ENCODE assay signal across 8 cellular contexts in genomic region chr7:127650842-127651555, GRCh38. TPM values are rescaled to one million over a fixed set of nuclear protein-coding genes. Genes with fewer than 3 reads are reported as not detected.
DNase-seq lines count a peak whose midpoint lies in the region; ATAC-seq and TF ChIP-seq lines count a peak whose summit lies in the region.

No MANE protein-coding gene starts in this region.

- CTCF ChIA-PET in Panc1 (lab: Charles Lee) = no interaction called here

- H3K79me1 ChIP-seq in mesenchymal stem cell (replicated peaks; ENCODE audit: low read length, poor library complexity, severe bottlenecking) = no peaks in the 10 kb centered on the region

- peak; percentile 15 for DNase-seq in stimulated activated CD4-positive, alpha-beta T cell treated with anti-CD3 and anti-CD28 coated beads, Interleukin-15, amount 100 ng/mL, for 24 hours
- no peak for DNase-seq in stimulated activated CD4-positive, alpha-beta T cell treated with anti-CD3 and anti-CD28 coated beads, Interleukin-1b, Interleukin-23, amount 100 ng/mL, for 48 hours
- DNase-seq in Panc1 (ENCODE audit: low read depth, low spot score) (no peak), coronary artery (ENCODE audit: low spot score) (no peak), mesenchymal stem cell (peak; percentile 70), aorta (no peak), KBM-7 (no peak)

- H3K9ac ChIP-seq in mesenchymal stem cell (ENCODE audit: low read length) = peak overlapping the region; percentile 94

- peak overlapping the region in 1 of 2 experiments; percentile 44 for H3K14ac ChIP-seq in mesenchymal stem cell (ENCODE audit: low read length in 2 of 2)

- H2BK12ac ChIP-seq in mesenchymal stem cell (ENCODE audit: low read length in 2 of 2) = peak overlapping the region in 1 of 2 experiments; percentile 8

- peak overlapping the region; percentile 52 for H3K4me2 ChIP-seq in mesenchymal stem cell (ENCODE audit: low read length, poor library complexity, severe bottlenecking)

- H4K91ac ChIP-seq in mesenchymal stem cell (ENCODE audit: low read length) = peak overlapping the region; percentile 91

- no peak overlapping the region for H3K23ac ChIP-seq in mesenchymal stem cell (ENCODE audit: low read length in 2 of 2)

- H3K27ac ChIP-seq in Panc1 (ENCODE audit: low read length) (peak overlapping the region; percentile 96), coronary artery (peak overlapping the region; percentile 96), mesenchymal stem cell (ENCODE audit: low read length, poor library complexity, severe bottlenecking) (peak overlapping the region; percentile 63), aorta (ENCODE audit: low read depth in 1 of 2, low read length in 2 of 2) (peak overlapping the region; percentile 43 to 93)

- POLR2A ChIA-PET in Panc1 (lab: Charles Lee) = interaction anchor here (0.6 to 1.2 kb wide), 2 partner anchors 11 to 575 kb away, joined by 3 read pairs; no protein-coding TSS in a partner anchor

- H2BK5ac ChIP-seq in mesenchymal stem cell (ENCODE audit: low read depth, low read length, poor library complexity, severe bottlenecking) = no peak overlapping the region

- 49% methylated on average over 29 of the region's 29 CpGs for WGBS in mesenchymal stem cell
- WGBS in aorta, 2 donors = 49 to 55% methylated on average over 29 of the region's 29 CpGs

- H2BK15ac ChIP-seq in mesenchymal stem cell (ENCODE audit: low read depth, poor library complexity, severe bottlenecking) = no peak overlapping the region

- peak overlapping the region; percentile 83 to 100 for H3K4me3 ChIP-seq in Panc1 (ENCODE audit: low read depth in 2 of 2, low read length in 2 of 2)
- peak overlapping the region; percentile 89 for H3K4me3 ChIP-seq in coronary artery
- peak overlapping the region; percentile 55 to 88 for H3K4me3 ChIP-seq in mesenchymal stem cell (ENCODE audit: insufficient read depth in 1 of 2, low read depth in 1 of 2, low read length in 2 of 2)
- peak overlapping the region; percentile 45 to 72 for H3K4me3 ChIP-seq in aorta (ENCODE audit: low read length in 2 of 2)

- H3K36me3 ChIP-seq in Panc1 (ENCODE audit: control insufficient read depth, insufficient read depth, low read length) (peaks cover 8% of the 10 kb centered on the region; the same call in 1 of the 2 replicates), mesenchymal stem cell (ENCODE audit: control insufficient read depth in 1 of 2, insufficient read depth in 2 of 2, low read depth in 1 of 2, low read length in 2 of 2) (no peaks in the 10 kb centered on the region), aorta (ENCODE audit: control insufficient read depth in 1 of 2, insufficient read depth in 2 of 2, low read length in 1 of 2) (no peaks in the 10 kb centered on the region)

- peak overlapping the region; percentile 90 for H4K8ac ChIP-seq in mesenchymal stem cell (ENCODE audit: low read length)

- H3K4ac ChIP-seq in mesenchymal stem cell (ENCODE audit: low read depth in 1 of 2, low read length in 2 of 2) = peak overlapping the region; percentile 24 to 97

- peak overlapping the region; percentile 93 for H2AK5ac ChIP-seq in mesenchymal stem cell (ENCODE audit: low read length, severe bottlenecking)

- H3K27me3 ChIP-seq in Panc1 (ENCODE audit: control insufficient read depth, insufficient read depth, low read length) (no peaks in the 10 kb centered on the region), mesenchymal stem cell (ENCODE audit: control insufficient read depth in 1 of 2, insufficient read depth in 1 of 2, low read length in 2 of 2) (no peaks in the 10 kb centered on the region), aorta (ENCODE audit: control insufficient read depth in 1 of 2, insufficient read depth in 2 of 2, low read length in 1 of 2) (no peaks in the 10 kb centered on the region)

- H3K4me1 ChIP-seq in Panc1 (ENCODE audit: control insufficient read depth, insufficient read depth, low read length) = peaks cover 26% of the 10 kb centered on the region
- peaks cover 6% of the 10 kb centered on the region for H3K4me1 ChIP-seq in mesenchymal stem cell (ENCODE audit: control insufficient read depth, insufficient read depth, low read depth, low read length)
- H3K4me1 ChIP-seq in aorta (ENCODE audit: control insufficient read depth in 1 of 2, insufficient read depth in 2 of 2, low read length in 2 of 2) = no peaks in the 10 kb centered on the region

- peak overlapping the region; percentile 3 for H2BK120ac ChIP-seq in mesenchymal stem cell (ENCODE audit: low read depth, low read length)

- ATAC-seq in Panc1 (peak; percentile 35), aorta (ENCODE audit: low FRiP score) (no peak), HG02763 (IDR thresholded peaks at IDR 0.05; ENCODE audit: unreplicated experiment) (no peak)

- peak overlapping the region; percentile 55 to 81 for H3K18ac ChIP-seq in mesenchymal stem cell (ENCODE audit: low read depth in 1 of 2, low read length in 2 of 2)

- peak overlapping the region; percentile 11 for H2AFZ ChIP-seq in mesenchymal stem cell (ENCODE audit: low read depth, low read length)

- intact Hi-C loops in Panc1 (cut with micrococcal nuclease; ENCODE audit: unreplicated experiment) = no loop called here
- intact Hi-C loops in aorta (cut with DNase I) = loop anchor here (1.0 to 5.0 kb wide), 3 partner anchors 63 to 258 kb away; partner anchors contain the start of genes ARF5 (in 2 of the 2), GCC1 (in 1 of the 2) and ZNF800 (in 1 of the 2)

- in situ Hi-C loops in Panc1 (cut with HindIII; ENCODE audit: low pct_unique_long_range_greater_than_20kb, low sequenced_read_pairs) (no loop called here), KBM-7 (cut with MboI; ENCODE audit: low pct_unique_long_range_greater_than_20kb, low sequenced_read_pairs) (no loop called here)

- no peaks in the 10 kb centered on the region for H3K9me3 ChIP-seq in Panc1 (ENCODE audit: control insufficient read depth, insufficient read depth, low read depth, low read length)
- no peaks in the 10 kb centered on the region for H3K9me3 ChIP-seq in mesenchymal stem cell (ENCODE audit: control insufficient read depth, low read length)
- H3K9me3 ChIP-seq in aorta (ENCODE audit: control insufficient read depth, low read length) = no peaks in the 10 kb centered on the region

- TF ChIP-seq CTCF in Panc1 (IDR thresholded peaks at IDR 0.05) = no peak
- no peak for TF ChIP-seq CTCF in coronary artery (IDR thresholded peaks at IDR 0.05)

- TSS peak; percentile 99 for BruUV-seq in Panc1 (replicated peaks; lab: Mats Ljungman, UMichigan)

RNA-seq across cellular contexts. Expression of gene SND1, which starts 1.0 kb away (rescaled TPM):
- total RNA-seq in Panc1 (2021; ENCODE audit: unreplicated experiment) (176 TPM), aorta (100 to 1,000 TPM; 136 to 150 TPM)
- polyA plus RNA-seq in Panc1 (2012; ENCODE audit: insufficient read length) = 156 TPM
- 120 TPM for polyA plus RNA-seq in mesenchymal stem cell (2013, experiment 1 of 2)
- 115 TPM for polyA plus RNA-seq in mesenchymal stem cell (2013, experiment 2 of 2)
- polyA plus RNA-seq in aorta = 10 to 100 TPM; 50.3 to 73.2 TPM

RNA-seq across cellular contexts. Expression of gene PAX4, which starts 33.1 kb away (rescaled TPM):
- total RNA-seq in Panc1 (2021; ENCODE audit: unreplicated experiment) (not detected), aorta (not detected)
- not detected for polyA plus RNA-seq in Panc1 (2012; ENCODE audit: insufficient read length)
- not detected for polyA plus RNA-seq in mesenchymal stem cell (2013, experiment 1 of 2)
- polyA plus RNA-seq in mesenchymal stem cell (2013, experiment 2 of 2) = not detected
- polyA plus RNA-seq in aorta = not detected

RNA-seq across cellular contexts. Expression of gene FSCN3, which starts 57.5 kb away (rescaled TPM):
- total RNA-seq in Panc1 (2021; ENCODE audit: unreplicated experiment) (1.1 TPM), aorta (1 to 10 TPM; 1.0 to 1.6 TPM)
- polyA plus RNA-seq in Panc1 (2012; ENCODE audit: insufficient read length) = not detected
- 0.80 TPM for polyA plus RNA-seq in mesenchymal stem cell (2013, experiment 1 of 2)
- 1.0 TPM for polyA plus RNA-seq in mesenchymal stem cell (2013, experiment 2 of 2)
- polyA plus RNA-seq in aorta = not detected

Comparison
In these comparisons a context has a peak if more than half of its experiments do, and no peak if none do; other contexts are left out.
1. DNase-seq: peak in stimulated activated CD4-positive, alpha-beta T cell treated with anti-CD3 and anti-CD28 coated beads, Interleukin-15, amount 100 ng/mL, for 24 hours (single experiment) and mesenchymal stem cell (single experiment); none in stimulated activated CD4-positive, alpha-beta T cell treated with anti-CD3 and anti-CD28 coated beads, Interleukin-1b, Interleukin-23, amount 100 ng/mL, for 48 hours (single experiment), Panc1 (single experiment), coronary artery (single experiment), aorta (0 of 2) and KBM-7 (single experiment).
2. Peak in every context shown above with its lines, with median percentiles within 50 percentile points of each other: H3K27ac ChIP-seq and H3K4me3 ChIP-seq.